ENCODE assay signal across 20 cellular contexts in genomic region chrX:134773041-134773440, GRCh38.
"Had no signal": no experiment of that assay in that cellular context is flagged by ENCODE, and none has a peak within 500 bp of the region (broad histone marks: within the 10 kb centered on the region; RNA-seq: fewer than 3 reads in every experiment).

No MANE protein-coding gene starts in this region.

- ATAC-seq: HepG2, Panc1, PC-3 had no signal

- DNase-seq: IMR-90, Karpas-422, KG1, MG63, NCI-H1092 treated with DMSO at 0.1 percent for 48 hours, NCI-H1436, NCI-H187, NCI-H2029, NCI-H2081 treated with DMSO at 0.1 percent for 48 hours, NCI-H2171, NCI-H226, NCI-H446, NCI-H510A, NCI-H526, NCI-H82, PC-3, SHP77, SK-N-SH had no signal
